ENCODE assay signal across 8 cellular contexts in genomic region chr2:204019572-204020501, GRCh38.
DNase-seq lines count a peak whose midpoint lies in the region; ATAC-seq and TF ChIP-seq lines count a peak whose summit lies in the region.

No MANE protein-coding gene starts in this region.

- peak; percentile 55 for ATAC-seq in GM19395 (IDR thresholded peaks at IDR 0.05; ENCODE audit: unreplicated experiment)
- ATAC-seq in HG03354 (IDR thresholded peaks at IDR 0.05; ENCODE audit: poor library complexity, severe bottlenecking, unreplicated experiment), result peak; percentile 68
- no peak for ATAC-seq in HG02623 (IDR thresholded peaks at IDR 0.05; ENCODE audit: unreplicated experiment)

- peak; percentile 30 for DNase-seq in activated T-helper 9 cell treated with anti-CD3 and anti-CD28 coated beads, Interleukin-2, amount 50 U/mL, for 16 hours (ENCODE audit: low read depth)
- peak; percentile 43 to 54 for DNase-seq in stimulated activated CD4-positive, alpha-beta T cell treated with anti-CD3 and anti-CD28 coated beads, Interleukin-2, amount 100 ng/mL, for 48 hours
- DNase-seq in mesenteric fat pad (ENCODE audit: low spot score), result no peak
- DNase-seq in GM20000 (ENCODE audit: low spot score), result no peak
- DNase-seq in GF-D8 (lab: John Stamatoyannopoulos, UW), result no peak

- TF ChIP-seq CTCF in GM20000 (IDR thresholded peaks at IDR 0.05; ENCODE audit: extremely low read depth, missing control alignments), result no peak

Comparison
In these comparisons a context has a peak if more than half of its experiments do, and no peak if none do; other contexts are left out.
1. DNase-seq: peak in activated T-helper 9 cell treated with anti-CD3 and anti-CD28 coated beads, Interleukin-2, amount 50 U/mL, for 16 hours (single experiment) and stimulated activated CD4-positive, alpha-beta T cell treated with anti-CD3 and anti-CD28 coated beads, Interleukin-2, amount 100 ng/mL, for 48 hours (2 of 2); none in mesenteric fat pad (single experiment), GM20000 (single experiment) and GF-D8 (single experiment).